In genomic region chr17:8985054-8985701, GRCh38 we compare ENCODE assay signal across 14 cellular contexts. TPM values are rescaled to one million over a fixed set of nuclear protein-coding genes. Genes with fewer than 3 reads are reported as not detected.
DNase-seq lines count a peak whose midpoint lies in the region; ATAC-seq, FAIRE-seq and TF ChIP-seq lines count a peak whose summit lies in the region.
"Had no signal": no experiment of that assay in that cellular context is flagged by ENCODE, and none has a peak within 500 bp of the region (broad histone marks: within the 10 kb centered on the region; RNA-seq: fewer than 3 reads in every experiment).

No MANE protein-coding gene starts in this region.

- H3K9me3 Mint-ChIP-seq in CD14-positive monocyte = peaks cover 0 to 8% (median 3%) of the 10 kb centered on the region in 7 donors
- H3K9me3 Mint-ChIP-seq in memory B cell = peaks cover 5% of the 10 kb centered on the region

- ATAC-seq in memory B cell (ENCODE audit: low read depth) (peak; percentile 94), HG03469 (IDR thresholded peaks at IDR 0.05; ENCODE audit: unreplicated experiment) (no peak), HG02885 (IDR thresholded peaks at IDR 0.05; ENCODE audit: poor library complexity, unreplicated experiment) (no peak), HG02840 (IDR thresholded peaks at IDR 0.05; ENCODE audit: low FRiP score, unreplicated experiment) (no peak)
- ATAC-seq: activated T-cell treated with anti-CD3 and anti-CD28 coated beads, Interleukin-2, amount 50 U/mL, for 4 hours had no signal

- peaks cover 0 to 5% of the 10 kb centered on the region in 2 donors for H3K36me3 Mint-ChIP-seq in CD14-positive monocyte
- H3K36me3 Mint-ChIP-seq in memory B cell = peaks cover 2% of the 10 kb centered on the region
- H3K36me3 Mint-ChIP-seq: mesothelial cell of epicardium had no signal

- peaks cover 0 to 4% (median 2%) of the 10 kb centered on the region in 3 donors for H3K27me3 Mint-ChIP-seq in CD14-positive monocyte (ENCODE audit: low read depth in 3 of 3)
- peaks cover 2% of the 10 kb centered on the region for H3K27me3 Mint-ChIP-seq in memory B cell

- no peak for TF ChIP-seq CTCF in CD14-positive monocyte (IDR thresholded peaks at IDR 0.05)

- H3K27ac Mint-ChIP-seq in CD14-positive monocyte = peak overlapping the region; percentile 63 to 83 (median 78)
- peak overlapping the region; percentile 93 for H3K27ac Mint-ChIP-seq in memory B cell
- H3K27ac Mint-ChIP-seq: mesothelial cell of epicardium had no signal

- intact Hi-C loops in CD14-positive monocyte (cut with micrococcal nuclease) = no loop called here

- H3K4me3 Mint-ChIP-seq in CD14-positive monocyte = peak overlapping the region in 1 of 2 donors; percentile 31
- H3K4me3 Mint-ChIP-seq in memory B cell = peak overlapping the region; percentile 50
- H3K4me3 Mint-ChIP-seq: activated T-cell treated with anti-CD3 and anti-CD28 coated beads, Interleukin-2, amount 50 U/mL, for 4 hours; mesothelial cell of epicardium had no signal

- FAIRE-seq in GM19239 (lab: Jason Lieb, UNC) = peak; percentile 98

- H3K4me1 Mint-ChIP-seq in CD14-positive monocyte (peaks cover 19% of the 10 kb centered on the region), memory B cell (peaks cover 16% of the 10 kb centered on the region)

- DNase-seq in CD14-positive monocyte (ENCODE audit: low spot score) (peak; percentile 66), GM19239 (ENCODE audit: insufficient read length, low spot score) (no peak), RPMI8226 (peak; percentile 44), memory B cell (ENCODE audit: low spot score in 2 of 2) (no peak)
- no peak for DNase-seq in activated CD4-positive, CD25-positive, alpha-beta regulatory T cell (lab: John Stamatoyannopoulos, UW)
- DNase-seq: activated T-cell treated with anti-CD3 and anti-CD28 coated beads, Interleukin-2, amount 50 U/mL, for 4 hours; amniotic stem cell; DMS53; NCI-H446 treated with DMSO at 0.1 percent for 48 hours; ovary had no signal

RNA-seq across cellular contexts. Expression of gene PIK3R5, which starts 19.7 kb away (rescaled TPM):
- polyA plus RNA-seq in CD14-positive monocyte = 10 to 100 TPM; 32.1 to 47.5 TPM

RNA-seq across cellular contexts. Expression of gene NTN1, which starts 36.1 kb away (rescaled TPM):
- polyA plus RNA-seq in CD14-positive monocyte = under 1 TPM in 1 of 2 donors, not detected in 1; 0.03 TPM

Comparison
In these comparisons a context has a peak if more than half of its experiments do, and no peak if none do; other contexts are left out.
1. DNase-seq: peak in CD14-positive monocyte (single experiment) and RPMI8226 (single experiment); none in GM19239 (single experiment), memory B cell (0 of 2) and activated CD4-positive, CD25-positive, alpha-beta regulatory T cell (0 of 4).